10 cellular contexts compared by ENCODE assay signal in the genomic region with DNA sequence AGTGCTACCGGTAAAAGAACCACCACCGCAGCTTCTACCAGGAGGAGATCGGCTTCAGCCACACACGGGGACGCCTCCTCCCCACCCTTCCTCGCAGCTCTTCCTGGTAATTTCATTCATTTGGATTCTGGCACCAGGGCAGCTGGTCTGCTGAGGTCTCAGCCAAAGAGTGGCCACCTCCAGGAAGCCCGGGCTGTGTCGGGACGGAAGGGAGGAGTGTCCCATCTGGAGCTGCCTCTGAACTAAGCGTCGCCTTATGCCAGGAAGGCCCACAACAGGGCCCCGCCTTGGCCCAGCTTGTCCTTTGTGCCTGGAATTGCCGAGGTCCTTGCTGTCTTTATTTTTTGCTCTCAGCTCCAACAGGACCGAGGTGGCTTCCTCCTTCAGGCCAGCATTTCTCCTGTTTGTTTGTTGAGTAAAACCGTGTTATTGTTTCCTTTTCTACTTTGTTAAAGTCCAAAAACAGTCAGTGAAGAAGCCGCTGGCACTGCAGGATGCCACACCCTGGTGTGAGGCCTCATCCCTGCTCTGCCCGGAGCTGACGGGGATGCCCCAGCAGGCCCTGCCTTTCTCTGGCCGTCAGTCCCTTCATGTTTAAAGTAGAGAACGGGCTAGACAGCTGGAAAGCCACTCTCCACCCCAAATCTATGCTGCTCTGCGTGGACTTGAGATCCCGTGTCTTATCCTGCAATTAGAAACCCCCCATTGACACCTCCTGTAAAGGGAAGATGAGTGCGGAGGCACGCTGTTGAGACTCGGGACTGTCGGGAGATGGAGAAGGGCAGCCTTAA. TPM values are rescaled to one million over a fixed set of nuclear protein-coding genes. Genes with fewer than 3 reads are reported as not detected.
DNase-seq lines count a peak whose midpoint lies in the region; ATAC-seq and TF ChIP-seq lines count a peak whose summit lies in the region.
"Had no signal": no experiment of that assay in that cellular context is flagged by ENCODE, and none has a peak within 500 bp of the region (broad histone marks: within the 10 kb centered on the region; RNA-seq: fewer than 3 reads in every experiment).

No MANE protein-coding gene starts in this region.

- no peak for DNase-seq in SK-N-MC (ENCODE audit: low read depth, low spot score)
- peak in 1 of 3 donors; percentile 56 for DNase-seq in mucosa of descending colon
- DNase-seq in tibial nerve (ENCODE audit: low spot score in 2 of 2), result no peak
- DNase-seq in T-cell, result no peak
- DNase-seq in DMS53 treated with DMSO at 0.1 percent for 48 hours (lab: John Stamatoyannopoulos, UW; ENCODE audit: unreplicated experiment), result no peak
- DNase-seq: NCI-H526, T-helper 9 cell had no signal

- H3K36me3 Mint-ChIP-seq in T-cell, result peaks cover 3% of the 10 kb centered on the region

- no peaks in the 10 kb centered on the region for H3K9me3 Mint-ChIP-seq in T-cell

- TF ChIP-seq EP300 in tibial nerve (IDR thresholded peaks at IDR 0.05), result peak in 1 of 2 donors; percentile 70

- peak; percentile 70 for ATAC-seq in mucosa of descending colon
- no peak for ATAC-seq in HG02642 (IDR thresholded peaks at IDR 0.05; ENCODE audit: poor library complexity, unreplicated experiment)
- ATAC-seq in T-cell (replicated peaks in 1 of 4), result no peak
- no peak for ATAC-seq in GM18498 (IDR thresholded peaks at IDR 0.05; ENCODE audit: unreplicated experiment)

- TF ChIP-seq CTCF in mucosa of descending colon (IDR thresholded peaks at IDR 0.05) (no peak), tibial nerve (IDR thresholded peaks at IDR 0.05) (no peak)

- peaks cover 5 to 14% (median 9%) of the 10 kb centered on the region in 3 donors for H3K4me1 Mint-ChIP-seq in T-cell

- POLR2A ChIA-PET in T-cell (lab: Charles Lee), result no interaction called here

- H3K4me3 Mint-ChIP-seq in T-cell, result no peak overlapping the region

- 73 to 79% methylated on average over 26 of the region's 26 CpGs for WGBS in esophagus, 2 donors
- 69 to 72% methylated on average over 26 of the region's 26 CpGs for WGBS in tibial nerve, 2 donors

- 0 out of 2 replicates have a peak overlapping the region, but pooled peaks have one; percentile 13 for H3K27ac ChIP-seq in SK-N-MC
- H3K27ac ChIP-seq in esophagus (ENCODE audit: low read depth in 2 of 2, low read length in 1 of 2), result peak overlapping the region; percentile 38 to 55
- peak overlapping the region in 3 of 4 donors; percentile 40 to 63 (median 49) for H3K27ac ChIP-seq in tibial nerve

- H3K27me3 ChIP-seq in esophagus (ENCODE audit: control insufficient read depth in 1 of 2, insufficient read depth in 2 of 2, low read length in 2 of 2) (no peaks in the 10 kb centered on the region), tibial nerve (no peaks in the 10 kb centered on the region)

- TF ChIP-seq POLR2A in tibial nerve (IDR thresholded peaks at IDR 0.05), result no peak

- H3K36me3 ChIP-seq in SK-N-MC (ENCODE audit: insufficient read depth, low read length) (no peaks in the 10 kb centered on the region), esophagus (ENCODE audit: control insufficient read depth in 2 of 2, insufficient read depth in 2 of 2, low read length in 1 of 2) (peaks cover 0 to 3% of the 10 kb centered on the region in 2 donors), mucosa of descending colon (ENCODE audit: low read depth) (no peaks in the 10 kb centered on the region), tibial nerve (peaks cover 0 to 63% (median 4%) of the 10 kb centered on the region in 3 donors)

- CTCF ChIA-PET in T-cell (lab: Charles Lee), result no interaction called here

- no peak overlapping the region for H3K9ac ChIP-seq in SK-N-MC (ENCODE audit: insufficient read length)

- H3K9me3 ChIP-seq in SK-N-MC (ENCODE audit: low read depth, low read length) (no peaks in the 10 kb centered on the region), esophagus (ENCODE audit: control insufficient read depth in 2 of 2, insufficient read depth in 1 of 2, low read depth in 1 of 2, low read length in 1 of 2) (no peaks in the 10 kb centered on the region), mucosa of descending colon (no peaks in the 10 kb centered on the region), tibial nerve (no peaks in the 10 kb centered on the region)

- H3K4me3 ChIP-seq in SK-N-MC (no peak overlapping the region), esophagus (ENCODE audit: low read depth in 1 of 2, low read length in 2 of 2) (no peak overlapping the region), mucosa of descending colon (no peak overlapping the region), tibial nerve (no peak overlapping the region)

- no peak overlapping the region for H3K27ac Mint-ChIP-seq in T-cell

- no peaks in the 10 kb centered on the region for H3K27me3 Mint-ChIP-seq in T-cell

- intact Hi-C loops in mucosa of descending colon (cut with DNase I, micrococcal nuclease), result no loop called here

- no peaks in the 10 kb centered on the region for H3K4me1 ChIP-seq in esophagus (ENCODE audit: control insufficient read depth in 2 of 2, insufficient read depth in 2 of 2, low read length in 1 of 2)
- H3K4me1 ChIP-seq in mucosa of descending colon (ENCODE audit: low read depth), result no peaks in the 10 kb centered on the region
- H3K4me1 ChIP-seq in tibial nerve, result peaks cover 0 to 31% (median 0%) of the 10 kb centered on the region in 4 donors

RNA-seq across cellular contexts. Expression of a gene that starts 24.5 kb away (rescaled TPM):
- polyA plus RNA-seq in esophagus, result 1 to 10 TPM; 3.5 to 3.8 TPM
- total RNA-seq in mucosa of descending colon (10 to 100 TPM; 23.4 to 63.7 (median 32.1) TPM), tibial nerve (10 to 100 TPM in 3 of 4 donors, 1 to 10 TPM in 1; 7.2 to 43.2 (median 15.7) TPM), T-cell (10 to 100 TPM; 11.5 to 17.7 (median 14.5) TPM)

RNA-seq across cellular contexts. Expression of a gene that starts 48.5 kb away (rescaled TPM):
- 1 to 10 TPM; 2.4 to 3.4 TPM for polyA plus RNA-seq in esophagus
- total RNA-seq in mucosa of descending colon, result 10 to 100 TPM; 27.9 to 41.2 (median 35.9) TPM
- total RNA-seq in tibial nerve, result 10 to 100 TPM; 16.8 to 46.9 (median 26.9) TPM
- total RNA-seq in T-cell, result 10 to 100 TPM in 1 of 5 donors, 1 to 10 TPM in 4; 4.5 to 11.7 (median 8.0) TPM

RNA-seq across cellular contexts. Expression of a gene that starts 52.0 kb away (rescaled TPM):
- polyA plus RNA-seq in esophagus, result 10 to 100 TPM; 15.6 to 19.5 TPM
- total RNA-seq in mucosa of descending colon (10 to 100 TPM; 20.7 to 27.9 (median 22.1) TPM), tibial nerve (10 to 100 TPM; 38.0 to 72.9 (median 52.0) TPM), T-cell (10 to 100 TPM; 23.6 to 46.2 (median 43.1) TPM)
